Comparison of ENCODE assay signal across 8 cellular contexts in the genomic region with DNA sequence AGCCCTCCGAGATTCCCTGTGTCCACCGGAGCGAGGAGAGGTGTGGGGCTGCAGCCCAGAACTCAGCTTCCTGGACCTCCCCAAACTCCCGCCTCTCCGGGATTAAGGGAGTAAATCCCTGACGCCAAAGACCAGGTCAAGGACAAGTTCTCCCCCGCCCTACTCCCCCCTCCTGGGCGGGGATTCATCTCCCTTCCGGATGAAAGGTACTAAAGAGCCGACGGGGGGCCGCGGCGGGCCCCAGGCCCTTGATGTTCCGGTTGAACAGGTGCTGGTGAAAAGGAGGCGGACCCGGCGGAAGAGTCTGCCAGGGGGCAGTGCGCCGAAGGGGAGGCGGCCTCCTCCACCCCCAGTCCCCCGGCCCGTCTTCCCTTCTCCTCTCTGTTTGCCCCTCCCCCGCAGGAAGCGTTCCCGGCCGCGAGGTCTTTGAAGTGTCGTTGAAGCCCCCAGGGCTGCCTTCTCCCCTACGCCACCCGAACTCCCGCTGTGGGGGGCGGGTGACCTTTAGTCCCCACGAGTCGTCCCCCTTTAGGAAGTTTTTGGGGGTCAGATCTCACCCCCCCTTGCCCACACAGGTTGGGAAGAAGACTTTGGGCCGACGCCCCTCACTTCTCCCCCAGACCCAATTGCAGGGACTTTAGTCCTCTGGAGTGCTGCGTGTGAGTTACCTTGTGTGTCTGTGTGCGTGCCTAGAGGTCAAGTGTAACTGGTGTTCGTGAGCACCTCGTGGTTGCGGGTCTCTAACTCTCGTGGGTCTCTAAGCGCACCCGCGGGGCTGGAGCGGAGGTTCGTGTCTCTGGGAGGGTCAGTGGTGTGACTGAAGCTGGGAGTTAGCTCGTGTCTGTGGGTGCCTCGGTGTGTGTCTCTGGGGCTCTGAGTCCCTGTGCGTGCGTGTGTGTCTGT. TPM values are rescaled to one million over a fixed set of nuclear protein-coding genes. Genes with fewer than 3 reads are reported as not detected.
DNase-seq lines count a peak whose midpoint lies in the region; ATAC-seq and TF ChIP-seq lines count a peak whose summit lies in the region.

No MANE protein-coding gene starts in this region.

- peak overlapping the region; percentile 86 for H3K27ac Mint-ChIP-seq in WTC11

- no peak for TF ChIP-seq CTCF in 22Rv1 (IDR thresholded peaks at IDR 0.05)
- TF ChIP-seq CTCF in WTC11 (IDR thresholded peaks at IDR 0.05): no peak
- TF ChIP-seq CTCF in cardiac fibroblast (IDR thresholded peaks at IDR 0.05; ENCODE audit: low read depth, low read length): no peak
- no peak for TF ChIP-seq CTCF in kidney epithelial cell (IDR thresholded peaks at IDR 0.05; ENCODE audit: insufficient read depth, low read length, poor library complexity, severe bottlenecking)

- H3K27ac ChIP-seq in 22Rv1: peak overlapping the region; percentile 97

- POLR2A ChIA-PET in WTC11 (lab: Charles Lee): interaction anchor here (1.1 to 4.2 kb wide), 3 partner anchors 12 to 252 kb away, joined by 5 to 15 read pairs (median 6); no protein-coding TSS in a partner anchor

- peaks cover 1% of the 10 kb centered on the region for H3K36me3 ChIP-seq in kidney epithelial cell (ENCODE audit: control insufficient read depth, insufficient read depth, low read length)

- no peaks in the 10 kb centered on the region for H3K9me3 Mint-ChIP-seq in WTC11

- H3K4me3 ChIP-seq in cardiac fibroblast (replicated peaks in 1 of 2; ENCODE audit: low read depth in 2 of 2, low read length in 2 of 2) (peak overlapping the region; percentile 77 to 79), kidney epithelial cell (ENCODE audit: low read depth, low read length) (peak overlapping the region; percentile 45)

- TF ChIP-seq POLR2A in GM19193 (IDR thresholded peaks at IDR 0.05; ENCODE audit: extremely low read depth, insufficient read depth, insufficient read length): peak; percentile 30

- DNase-seq in NCI-H2029 treated with DMSO at 0.1 percent for 48 hours (lab: John Stamatoyannopoulos, UW) (peak; percentile 83), WTC11 (ENCODE audit: low spot score) (peak; percentile 98), cardiac fibroblast (ENCODE audit: low read depth in 2 of 2) (peak; percentile 36 to 41), kidney epithelial cell (ENCODE audit: low read depth) (no peak), hippocampal formation (lab: John Stamatoyannopoulos, UW) (no peak)
- peak; percentile 78 to 88 for DNase-seq in stimulated activated CD4-positive, alpha-beta T cell treated with anti-CD3 and anti-CD28 coated beads, Interleukin-1b, Interleukin-23, amount 100 ng/mL, for 4 hours (ENCODE audit: low read depth in 2 of 2)

- H3K4me3 Mint-ChIP-seq in WTC11: peak overlapping the region; percentile 88

- 0 out of 2 replicates have a peak, but pooled peaks cover 3% of the 10 kb centered on the region for H3K36me3 Mint-ChIP-seq in WTC11

- peak; percentile 63 for ATAC-seq in WTC11

- H3K4me1 Mint-ChIP-seq in WTC11: peaks cover 54% of the 10 kb centered on the region

- no peaks in the 10 kb centered on the region for H3K27me3 ChIP-seq in kidney epithelial cell (ENCODE audit: control insufficient read depth, insufficient read depth, low read length)

- peaks cover 89% of the 10 kb centered on the region for H3K27me3 Mint-ChIP-seq in WTC11 (ENCODE audit: low read depth)

- CTCF ChIA-PET in WTC11 (lab: Charles Lee): interaction anchor here (1.0 to 4.9 kb wide), 8 partner anchors 15 to 280 kb away, joined by 3 to 28 read pairs (median 4); no protein-coding TSS in a partner anchor

TF ChIP-seq in WTC11, 78 proteins besides CTCF, POLR2A, EP300 and RAD21 (continues in another document):
- TF ChIP-seq ATF2 (CRISPR knock-in tag; IDR thresholded peaks at IDR 0.05; ENCODE audit: borderline replicate concordance, low read depth) (no peak), STAT6 (CRISPR knock-in tag; conservative IDR thresholded peaks at IDR 0.05; ENCODE audit: low read depth) (no peak), HMGA2 (CRISPR knock-in tag; IDR thresholded peaks at IDR 0.05) (no peak), TEAD1 (CRISPR knock-in tag; IDR thresholded peaks at IDR 0.05) (no peak; the same call in 1 of the 2 replicates), ZBTB21 (CRISPR knock-in tag; IDR thresholded peaks at IDR 0.05; ENCODE audit: borderline replicate concordance) (no peak), CREB1 (CRISPR knock-in tag; IDR thresholded peaks at IDR 0.05) (no peak), IRF2 (CRISPR knock-in tag; IDR thresholded peaks at IDR 0.05; ENCODE audit: borderline replicate concordance, low read depth) (peak; percentile 63; the same call in 1 of the 2 replicates), MYBL2 (CRISPR knock-in tag; IDR thresholded peaks at IDR 0.05) (no peak)
- TF ChIP-seq, protein P1, sequence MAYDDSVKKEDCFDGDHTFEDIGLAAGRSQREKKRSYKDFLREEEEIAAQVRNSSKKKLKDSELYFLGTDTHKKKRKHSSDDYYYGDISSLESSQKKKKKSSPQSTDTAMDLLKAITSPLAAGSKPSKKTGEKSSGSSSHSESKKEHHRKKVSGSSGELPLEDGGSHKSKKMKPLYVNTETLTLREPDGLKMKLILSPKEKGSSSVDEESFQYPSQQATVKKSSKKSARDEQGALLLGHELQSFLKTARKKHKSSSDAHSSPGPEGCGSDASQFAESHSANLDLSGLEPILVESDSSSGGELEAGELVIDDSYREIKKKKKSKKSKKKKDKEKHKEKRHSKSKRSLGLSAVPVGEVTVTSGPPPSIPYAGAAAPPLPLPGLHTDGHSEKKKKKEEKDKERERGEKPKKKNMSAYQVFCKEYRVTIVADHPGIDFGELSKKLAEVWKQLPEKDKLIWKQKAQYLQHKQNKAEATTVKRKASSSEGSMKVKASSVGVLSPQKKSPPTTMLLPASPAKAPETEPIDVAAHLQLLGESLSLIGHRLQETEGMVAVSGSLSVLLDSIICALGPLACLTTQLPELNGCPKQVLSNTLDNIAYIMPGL (CRISPR knock-in tag; IDR thresholded peaks at IDR 0.05): 0 out of 2 replicates have a peak, but pooled peaks have one; percentile 30
- TF ChIP-seq, protein P2, sequence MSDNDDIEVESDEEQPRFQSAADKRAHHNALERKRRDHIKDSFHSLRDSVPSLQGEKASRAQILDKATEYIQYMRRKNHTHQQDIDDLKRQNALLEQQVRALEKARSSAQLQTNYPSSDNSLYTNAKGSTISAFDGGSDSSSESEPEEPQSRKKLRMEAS (CRISPR knock-in tag; IDR thresholded peaks at IDR 0.05): peak; percentile 73
- TF ChIP-seq, protein P3, sequence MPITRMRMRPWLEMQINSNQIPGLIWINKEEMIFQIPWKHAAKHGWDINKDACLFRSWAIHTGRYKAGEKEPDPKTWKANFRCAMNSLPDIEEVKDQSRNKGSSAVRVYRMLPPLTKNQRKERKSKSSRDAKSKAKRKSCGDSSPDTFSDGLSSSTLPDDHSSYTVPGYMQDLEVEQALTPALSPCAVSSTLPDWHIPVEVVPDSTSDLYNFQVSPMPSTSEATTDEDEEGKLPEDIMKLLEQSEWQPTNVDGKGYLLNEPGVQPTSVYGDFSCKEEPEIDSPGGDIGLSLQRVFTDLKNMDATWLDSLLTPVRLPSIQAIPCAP (CRISPR knock-in tag; IDR thresholded peaks at IDR 0.05): no peak
- TF ChIP-seq, protein P4, sequence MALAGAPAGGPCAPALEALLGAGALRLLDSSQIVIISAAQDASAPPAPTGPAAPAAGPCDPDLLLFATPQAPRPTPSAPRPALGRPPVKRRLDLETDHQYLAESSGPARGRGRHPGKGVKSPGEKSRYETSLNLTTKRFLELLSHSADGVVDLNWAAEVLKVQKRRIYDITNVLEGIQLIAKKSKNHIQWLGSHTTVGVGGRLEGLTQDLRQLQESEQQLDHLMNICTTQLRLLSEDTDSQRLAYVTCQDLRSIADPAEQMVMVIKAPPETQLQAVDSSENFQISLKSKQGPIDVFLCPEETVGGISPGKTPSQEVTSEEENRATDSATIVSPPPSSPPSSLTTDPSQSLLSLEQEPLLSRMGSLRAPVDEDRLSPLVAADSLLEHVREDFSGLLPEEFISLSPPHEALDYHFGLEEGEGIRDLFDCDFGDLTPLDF (CRISPR knock-in tag; IDR thresholded peaks at IDR 0.05): no peak

RNA-seq across cellular contexts. Expression of gene MLLT6, which starts 1.1 kb away (rescaled TPM):
- total RNA-seq in WTC11 (2021): 34.4 to 48.0 TPM (median 36.6 TPM) in 3 replicates
- 42.7 and 46.7 TPM in 2 replicates for total RNA-seq in kidney epithelial cell

RNA-seq across cellular contexts. Expression of gene CISD3, which starts 26.1 kb away (rescaled TPM):
- total RNA-seq in WTC11 (2021): 12.1 to 15.7 TPM (median 15.6 TPM) in 3 replicates
- 3.4 and 4.1 TPM in 2 replicates for total RNA-seq in kidney epithelial cell

RNA-seq across cellular contexts. Expression of gene EPOP, which starts 29.2 kb away (rescaled TPM):
- total RNA-seq in WTC11 (2021) (8.7 to 12.3 TPM (median 9.0 TPM) in 3 replicates), kidney epithelial cell (6.2 and 6.4 TPM in 2 replicates)

RNA-seq across cellular contexts. Expression of gene PCGF2, which starts 44.1 kb away (rescaled TPM):
- total RNA-seq in WTC11 (2021) (102 to 111 TPM (median 104 TPM) in 3 replicates), kidney epithelial cell (20.8 and 25.1 TPM in 2 replicates)

RNA-seq across cellular contexts. Expression of gene PSMB3, which starts 48.5 kb away (rescaled TPM):
- total RNA-seq in WTC11 (2021) (266 to 273 TPM (median 266 TPM) in 3 replicates), kidney epithelial cell (166 TPM in 2 replicates)

Comparison
In these comparisons a context has a peak if more than half of its experiments do, and no peak if none do; other contexts are left out.
1. DNase-seq: peak in NCI-H2029 treated with DMSO at 0.1 percent for 48 hours (single experiment), WTC11 (single experiment), cardiac fibroblast (2 of 2) and stimulated activated CD4-positive, alpha-beta T cell treated with anti-CD3 and anti-CD28 coated beads, Interleukin-1b, Interleukin-23, amount 100 ng/mL, for 4 hours (2 of 2); none in kidney epithelial cell (single experiment) and hippocampal formation (0 of 2).